ENCODE assay signal across 27 cellular contexts in genomic region chr10:99459217-99459616, GRCh38.
"Had no signal": no experiment of that assay in that cellular context is flagged by ENCODE, and none has a peak within 500 bp of the region (broad histone marks: within the 10 kb centered on the region; RNA-seq: fewer than 3 reads in every experiment).

No MANE protein-coding gene starts in this region.

- H3K4me3 ChIP-seq: stomach, suprapubic skin, testis, thoracic aorta, thyroid gland, tibial artery, tibial nerve, transverse colon, upper lobe of left lung, upper lobe of right lung, uterus, vagina had no signal

- H3K36me3 ChIP-seq: stomach, suprapubic skin, thoracic aorta, thyroid gland, tibial artery, tibial nerve, transverse colon, upper lobe of left lung, upper lobe of right lung, uterus, vagina had no signal

- H3K4me1 ChIP-seq: stomach, suprapubic skin, testis, thyroid gland, tibial artery, tibial nerve, upper lobe of left lung, upper lobe of right lung, uterus, vagina had no signal

- H3K9me3 ChIP-seq: suprapubic skin, testis, thoracic aorta, thyroid gland, tibial artery, transverse colon, upper lobe of left lung, upper lobe of right lung, uterus, vagina had no signal

- H3K27ac ChIP-seq: stomach, suprapubic skin, testis, thoracic aorta, thyroid gland, tibial artery, tibial nerve, transverse colon, upper lobe of left lung, upper lobe of right lung, uterus, vagina had no signal

- DNase-seq: stimulated activated CD4-positive, alpha-beta T cell treated with anti-CD3 and anti-CD28 coated beads, Interleukin-2, amount 100 ng/mL, for 48 hours; stimulated activated CD4-positive, alpha-beta T cell treated with anti-CD3 and anti-CD28 coated beads, Interleukin-4, amount 100 ng/mL, for 1 hour; stimulated activated CD4-positive, alpha-beta T cell treated with anti-CD3 and anti-CD28 coated beads, Interleukin-4, amount 100 ng/mL, for 24 hours; stimulated activated CD4-positive, alpha-beta T cell treated with anti-CD3 and anti-CD28 coated beads, Interleukin-4, amount 100 ng/mL, for 4 hours; stimulated activated CD8-positive, alpha-beta memory T cell treated with anti-CD3 and anti-CD28 coated beads, Interleukin-4, amount 100 ng/mL, for 48 hours; stimulated activated naive B cell treated with anti-CD40 and anti-IgM and Interleukin-4, amounts not matched to agents 10 μg/mL and 1 μg/mL and 100 μg/mL, for 72 hours; stimulated activated naive CD4-positive, alpha-beta T cell; stimulated activated naive CD4-positive, alpha-beta T cell treated with Interleukin-2 at 50 U/mL for 16 hours; stimulated activated naive CD8-positive, alpha-beta T cell treated with anti-CD3 and anti-CD28 coated beads, Interleukin-15, amount 100 ng/mL, for 72 hours; stimulated activated naive CD8-positive, alpha-beta T cell treated with anti-CD3 and anti-CD28 coated beads, Interleukin-15, Interleukin-2, amounts not matched to agents 100 U/mL and 50 U/mL, for 24 hours; stomach; substantia nigra; testis; thyroid gland; tibial artery; transverse colon; trophoblast cell; upper lobe of left lung; upper lobe of right lung; uterus had no signal

- H3K27me3 ChIP-seq: testis, thyroid gland, upper lobe of left lung, uterus, vagina had no signal

- FAIRE-seq: urothelium cell line had no signal

- ATAC-seq: stimulated activated effector memory CD8-positive, alpha-beta T cell treated with anti-CD3 and anti-CD28 coated beads, Interleukin-12 subunit alpha, Interleukin-12 subunit beta, amount 100 ng/mL, for 72 hours; stimulated activated memory B cell treated with anti-CD40 and anti-IgM and Interleukin-4, amounts not matched to agents 10 μg/mL and 1 μg/mL and 100 μg/mL, for 72 hours; stimulated activated naive B cell treated with anti-CD40 and anti-IgM and Interleukin-4, amounts not matched to agents 10 μg/mL and 1 μg/mL and 100 μg/mL, for 72 hours; stimulated activated naive CD8-positive, alpha-beta T cell treated with anti-CD3 and anti-CD28 coated beads, Interleukin-15, amount 100 ng/mL, for 72 hours; stimulated activated naive CD8-positive, alpha-beta T cell treated with anti-CD3 and anti-CD28 coated beads, Interleukin-15, Interleukin-2, amounts not matched to agents 100 U/mL and 50 U/mL, for 24 hours; upper lobe of right lung had no signal
